Comparison of ENCODE assay signal across 2 cellular contexts in the genomic region with DNA sequence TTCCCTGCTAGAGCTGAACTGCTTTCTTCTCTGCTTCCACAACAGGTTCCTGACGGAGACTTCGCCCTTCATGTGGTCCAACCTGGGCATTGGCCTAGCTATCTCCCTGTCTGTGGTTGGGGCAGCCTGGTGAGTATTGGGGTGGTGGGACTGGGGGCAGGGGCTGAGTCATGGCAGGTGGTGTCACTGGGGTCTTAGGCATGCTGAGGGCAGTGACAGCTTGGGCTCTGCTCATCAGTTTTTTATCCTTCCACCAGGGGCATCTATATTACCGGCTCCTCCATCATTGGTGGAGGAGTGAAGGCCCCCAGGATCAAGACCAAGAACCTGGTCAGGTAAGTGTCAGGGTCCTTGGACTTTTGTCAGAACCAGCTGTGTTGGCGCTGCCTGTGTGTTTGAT.
TF ChIP-seq lines count a peak whose summit lies in the region.

No MANE protein-coding gene starts in this region.

TF ChIP-seq in SK-N-SH, 30 proteins besides CTCF, POLR2A, EP300 and RAD21 (continued from another document):
- no peak for TF ChIP-seq POLR2AphosphoS5 (IDR thresholded peaks at IDR 0.05; ENCODE audit: low read depth, low read length)
- TF ChIP-seq RFX5 (IDR thresholded peaks at IDR 0.05; ENCODE audit: low read length): no peak
- TF ChIP-seq SIN3A (IDR thresholded peaks at IDR 0.05; ENCODE audit: borderline replicate concordance, low read depth, low read length): no peak
- no peak for TF ChIP-seq FOXM1 (IDR thresholded peaks at IDR 0.05; ENCODE audit: low read depth)
- TF ChIP-seq MEF2A (IDR thresholded peaks at IDR 0.05; ENCODE audit: borderline replicate concordance, low read depth): no peak
- TF ChIP-seq RCOR1 (IDR thresholded peaks at IDR 0.05; ENCODE audit: low read length): no peak
- TF ChIP-seq EZH2phosphoT487 (IDR thresholded peaks at IDR 0.05; ENCODE audit: borderline replicate concordance, low read depth): no peak
- TF ChIP-seq, protein P1, sequence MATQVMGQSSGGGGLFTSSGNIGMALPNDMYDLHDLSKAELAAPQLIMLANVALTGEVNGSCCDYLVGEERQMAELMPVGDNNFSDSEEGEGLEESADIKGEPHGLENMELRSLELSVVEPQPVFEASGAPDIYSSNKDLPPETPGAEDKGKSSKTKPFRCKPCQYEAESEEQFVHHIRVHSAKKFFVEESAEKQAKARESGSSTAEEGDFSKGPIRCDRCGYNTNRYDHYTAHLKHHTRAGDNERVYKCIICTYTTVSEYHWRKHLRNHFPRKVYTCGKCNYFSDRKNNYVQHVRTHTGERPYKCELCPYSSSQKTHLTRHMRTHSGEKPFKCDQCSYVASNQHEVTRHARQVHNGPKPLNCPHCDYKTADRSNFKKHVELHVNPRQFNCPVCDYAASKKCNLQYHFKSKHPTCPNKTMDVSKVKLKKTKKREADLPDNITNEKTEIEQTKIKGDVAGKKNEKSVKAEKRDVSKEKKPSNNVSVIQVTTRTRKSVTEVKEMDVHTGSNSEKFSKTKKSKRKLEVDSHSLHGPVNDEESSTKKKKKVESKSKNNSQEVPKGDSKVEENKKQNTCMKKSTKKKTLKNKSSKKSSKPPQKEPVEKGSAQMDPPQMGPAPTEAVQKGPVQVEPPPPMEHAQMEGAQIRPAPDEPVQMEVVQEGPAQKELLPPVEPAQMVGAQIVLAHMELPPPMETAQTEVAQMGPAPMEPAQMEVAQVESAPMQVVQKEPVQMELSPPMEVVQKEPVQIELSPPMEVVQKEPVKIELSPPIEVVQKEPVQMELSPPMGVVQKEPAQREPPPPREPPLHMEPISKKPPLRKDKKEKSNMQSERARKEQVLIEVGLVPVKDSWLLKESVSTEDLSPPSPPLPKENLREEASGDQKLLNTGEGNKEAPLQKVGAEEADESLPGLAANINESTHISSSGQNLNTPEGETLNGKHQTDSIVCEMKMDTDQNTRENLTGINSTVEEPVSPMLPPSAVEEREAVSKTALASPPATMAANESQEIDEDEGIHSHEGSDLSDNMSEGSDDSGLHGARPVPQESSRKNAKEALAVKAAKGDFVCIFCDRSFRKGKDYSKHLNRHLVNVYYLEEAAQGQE (IDR thresholded peaks at IDR 0.05; ENCODE audit: low read depth, low read length): no peak
- TF ChIP-seq, protein P2, sequence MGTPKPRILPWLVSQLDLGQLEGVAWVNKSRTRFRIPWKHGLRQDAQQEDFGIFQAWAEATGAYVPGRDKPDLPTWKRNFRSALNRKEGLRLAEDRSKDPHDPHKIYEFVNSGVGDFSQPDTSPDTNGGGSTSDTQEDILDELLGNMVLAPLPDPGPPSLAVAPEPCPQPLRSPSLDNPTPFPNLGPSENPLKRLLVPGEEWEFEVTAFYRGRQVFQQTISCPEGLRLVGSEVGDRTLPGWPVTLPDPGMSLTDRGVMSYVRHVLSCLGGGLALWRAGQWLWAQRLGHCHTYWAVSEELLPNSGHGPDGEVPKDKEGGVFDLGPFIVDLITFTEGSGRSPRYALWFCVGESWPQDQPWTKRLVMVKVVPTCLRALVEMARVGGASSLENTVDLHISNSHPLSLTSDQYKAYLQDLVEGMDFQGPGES (IDR thresholded peaks at IDR 0.05; ENCODE audit: low read depth, low read length): no peak
- no peak for TF ChIP-seq CHD2 (IDR thresholded peaks at IDR 0.05; ENCODE audit: low read length, partially characterized antibody)

TF ChIP-seq in SK-N-SH treated with all-trans-retinoic acid at 6 μM for 48 hours, 23 proteins besides CTCF, POLR2A, EP300 and RAD21 (continued from another document):
- TF ChIP-seq, protein P3, sequence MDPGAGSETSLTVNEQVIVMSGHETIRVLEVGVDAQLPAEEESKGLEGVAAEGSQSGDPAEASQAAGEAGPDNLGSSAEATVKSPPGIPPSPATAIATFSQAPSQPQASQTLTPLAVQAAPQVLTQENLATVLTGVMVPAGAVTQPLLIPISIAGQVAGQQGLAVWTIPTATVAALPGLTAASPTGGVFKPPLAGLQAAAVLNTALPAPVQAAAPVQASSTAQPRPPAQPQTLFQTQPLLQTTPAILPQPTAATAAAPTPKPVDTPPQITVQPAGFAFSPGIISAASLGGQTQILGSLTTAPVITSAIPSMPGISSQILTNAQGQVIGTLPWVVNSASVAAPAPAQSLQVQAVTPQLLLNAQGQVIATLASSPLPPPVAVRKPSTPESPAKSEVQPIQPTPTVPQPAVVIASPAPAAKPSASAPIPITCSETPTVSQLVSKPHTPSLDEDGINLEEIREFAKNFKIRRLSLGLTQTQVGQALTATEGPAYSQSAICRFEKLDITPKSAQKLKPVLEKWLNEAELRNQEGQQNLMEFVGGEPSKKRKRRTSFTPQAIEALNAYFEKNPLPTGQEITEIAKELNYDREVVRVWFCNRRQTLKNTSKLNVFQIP (CRISPR knock-in tag; IDR thresholded peaks at IDR 0.05; ENCODE audit: borderline replicate concordance, low read depth): no peak
- TF ChIP-seq ESRRG (CRISPR knock-in tag; IDR thresholded peaks at IDR 0.05) (no peak), OSR1 (CRISPR knock-in tag; IDR thresholded peaks at IDR 0.05) (no peak)
